In genomic region chr2:235661952-235662351, GRCh38 we compare ENCODE assay signal across 31 cellular contexts.
"Had no signal": no experiment of that assay in that cellular context is flagged by ENCODE, and none has a peak within 500 bp of the region (broad histone marks: within the 10 kb centered on the region; RNA-seq: fewer than 3 reads in every experiment).

No MANE protein-coding gene starts in this region.

- H3K4me1 Mint-ChIP-seq: activated CD4-positive, alpha-beta T cell treated with anti-CD3 and anti-CD28 coated beads, Interleukin-2, amount 10 ng/mL, durations not matched to agents 24 days and 14 days; activated CD8-positive, alpha-beta memory T cell treated with anti-CD3 and anti-CD28 coated beads, Interleukin-2, amount 10 ng/mL, durations not matched to agents 7 days and 5 days; activated naive CD4-positive, alpha-beta T cell treated with anti-CD3 and anti-CD28 coated beads, Interleukin-2, amount 50 U/mL, for 24 hours; activated naive CD8-positive, alpha-beta T cell treated with anti-CD3 and anti-CD28 coated beads for 36 hours had no signal

- H3K36me3 Mint-ChIP-seq: activated CD4-positive, alpha-beta memory T cell treated with anti-CD3 and anti-CD28 coated beads for 36 hours; activated CD8-positive, alpha-beta memory T cell treated with anti-CD3 and anti-CD28 coated beads, Interleukin-2, amount 10 ng/mL, durations not matched to agents 7 days and 5 days; activated naive CD4-positive, alpha-beta T cell treated with anti-CD3 and anti-CD28 coated beads, Interleukin-2, amount 50 U/mL, for 24 hours; activated naive CD8-positive, alpha-beta T cell treated with anti-CD3 and anti-CD28 coated beads for 36 hours had no signal

- H3K4me1 ChIP-seq: foreskin keratinocyte had no signal

- H3K27ac Mint-ChIP-seq: activated CD4-positive, alpha-beta memory T cell treated with anti-CD3 and anti-CD28 coated beads for 36 hours; activated CD4-positive, alpha-beta T cell treated with anti-CD3 and anti-CD28 coated beads for 36 hours; activated CD4-positive, alpha-beta T cell treated with anti-CD3 and anti-CD28 coated beads, Interleukin-2, amount 10 ng/mL, durations not matched to agents 24 days and 14 days; activated CD8-positive, alpha-beta memory T cell treated with anti-CD3 and anti-CD28 coated beads, Interleukin-2, amount 10 ng/mL, durations not matched to agents 7 days and 5 days; activated CD8-positive, alpha-beta T cell treated with anti-CD3 and anti-CD28 coated beads, Interleukin-2, amount 10 ng/mL, durations not matched to agents 7 days and 5 days; activated naive CD4-positive, alpha-beta T cell treated with anti-CD3 and anti-CD28 coated beads for 36 hours; activated naive CD4-positive, alpha-beta T cell treated with anti-CD3 and anti-CD28 coated beads, Interleukin-2, amount 50 U/mL, for 24 hours; activated naive CD8-positive, alpha-beta T cell treated with anti-CD3 and anti-CD28 coated beads for 36 hours; activated naive CD8-positive, alpha-beta T cell treated with anti-CD3 and anti-CD28 coated beads, Interleukin-2, amount 50 U/mL, for 24 hours; activated T-helper 1 cell treated with anti-CD3 and anti-CD28 coated beads, Interleukin-12 subunit alpha, Interleukin-12 subunit beta, Interleukin-2, Interleukin-4 antibody, amounts not matched to agents 30 ng/mL and 10 ng/mL and 1 ng/mL, durations not matched to agents 14 hours and 24 hours and 36 hours; activated T-helper 2 cell treated with anti-CD3 and anti-CD28 coated beads, Interferon-gamma antibody, Interleukin-2, Interleukin-4, amounts not matched to agents 10 μg/mL and 5 μg/mL and 100 μg/mL, durations not matched to agents 14 hours and 24 hours and 36 hours; effector memory CD8-positive, alpha-beta T cell had no signal

- ATAC-seq: activated CD4-positive, alpha-beta T cell treated with anti-CD3 and anti-CD28 coated beads for 36 hours; activated CD8-positive, alpha-beta memory T cell treated with anti-CD3 and anti-CD28 coated beads, Interleukin-2, amount 10 ng/mL, durations not matched to agents 7 days and 5 days; activated CD8-positive, alpha-beta T cell treated with anti-CD3 and anti-CD28 coated beads, Interleukin-2, amount 10 ng/mL, durations not matched to agents 7 days and 5 days; activated naive CD8-positive, alpha-beta T cell treated with anti-CD3 and anti-CD28 coated beads, Interleukin-2, amount 50 U/mL, for 24 hours; body of pancreas; effector memory CD8-positive, alpha-beta T cell; foreskin keratinocyte; gastrocnemius medialis had no signal

- H3K27me3 ChIP-seq: adrenal gland, body of pancreas, esophagus muscularis mucosa, foreskin keratinocyte, gastrocnemius medialis had no signal

- H3K9me3 ChIP-seq: adrenal gland, body of pancreas, esophagus muscularis mucosa, gastrocnemius medialis had no signal

- H3K9me3 Mint-ChIP-seq: activated CD4-positive, alpha-beta memory T cell treated with anti-CD3 and anti-CD28 coated beads for 36 hours; activated CD4-positive, alpha-beta T cell treated with anti-CD3 and anti-CD28 coated beads, Interleukin-2, amount 10 ng/mL, durations not matched to agents 24 days and 14 days; activated naive CD4-positive, alpha-beta T cell treated with anti-CD3 and anti-CD28 coated beads for 36 hours; activated naive CD4-positive, alpha-beta T cell treated with anti-CD3 and anti-CD28 coated beads, Interleukin-2, amount 50 U/mL, for 24 hours; activated naive CD8-positive, alpha-beta T cell treated with anti-CD3 and anti-CD28 coated beads for 36 hours; activated naive CD8-positive, alpha-beta T cell treated with anti-CD3 and anti-CD28 coated beads, Interleukin-2, amount 50 U/mL, for 24 hours; activated T-helper 1 cell treated with anti-CD3 and anti-CD28 coated beads, Interleukin-12 subunit alpha, Interleukin-12 subunit beta, Interleukin-2, Interleukin-4 antibody, amounts not matched to agents 30 ng/mL and 10 ng/mL and 1 ng/mL, durations not matched to agents 14 hours and 24 hours and 36 hours; activated T-helper 2 cell treated with anti-CD3 and anti-CD28 coated beads, Interferon-gamma antibody, Interleukin-2, Interleukin-4, amounts not matched to agents 10 μg/mL and 5 μg/mL and 100 μg/mL, durations not matched to agents 14 hours and 24 hours and 36 hours; effector memory CD8-positive, alpha-beta T cell had no signal

- H3K27ac ChIP-seq: adrenal gland, body of pancreas, esophagus muscularis mucosa, foreskin keratinocyte, gastrocnemius medialis had no signal

- H3K4me3 Mint-ChIP-seq: activated CD4-positive, alpha-beta memory T cell treated with anti-CD3 and anti-CD28 coated beads for 36 hours; activated CD4-positive, alpha-beta T cell treated with anti-CD3 and anti-CD28 coated beads for 36 hours; activated CD4-positive, alpha-beta T cell treated with anti-CD3 and anti-CD28 coated beads, Interleukin-2, amount 10 ng/mL, durations not matched to agents 24 days and 14 days; activated CD8-positive, alpha-beta memory T cell treated with anti-CD3 and anti-CD28 coated beads, Interleukin-2, amount 10 ng/mL, durations not matched to agents 7 days and 5 days; activated CD8-positive, alpha-beta T cell treated with anti-CD3 and anti-CD28 coated beads, Interleukin-2, amount 10 ng/mL, durations not matched to agents 7 days and 5 days; activated naive CD4-positive, alpha-beta T cell treated with anti-CD3 and anti-CD28 coated beads for 36 hours; activated naive CD4-positive, alpha-beta T cell treated with anti-CD3 and anti-CD28 coated beads, Interleukin-2, amount 50 U/mL, for 24 hours; activated naive CD8-positive, alpha-beta T cell treated with anti-CD3 and anti-CD28 coated beads for 36 hours; activated naive CD8-positive, alpha-beta T cell treated with anti-CD3 and anti-CD28 coated beads, Interleukin-2, amount 50 U/mL, for 24 hours; activated T-helper 1 cell treated with anti-CD3 and anti-CD28 coated beads, Interleukin-12 subunit alpha, Interleukin-12 subunit beta, Interleukin-2, Interleukin-4 antibody, amounts not matched to agents 30 ng/mL and 10 ng/mL and 1 ng/mL, durations not matched to agents 14 hours and 24 hours and 36 hours; effector memory CD8-positive, alpha-beta T cell had no signal

- DNase-seq: activated CD4-positive, alpha-beta memory T cell treated with anti-CD3 and anti-CD28 coated beads for 36 hours; activated CD4-positive, alpha-beta T cell treated with anti-CD3 and anti-CD28 coated beads for 36 hours; activated CD4-positive, alpha-beta T cell treated with anti-CD3 and anti-CD28 coated beads, Interleukin-2, amount 10 ng/mL, durations not matched to agents 24 days and 14 days; activated CD4-positive, CD25-positive, alpha-beta regulatory T cell; activated CD4-positive, CD25-positive, alpha-beta regulatory T cell treated with anti-CD3 and anti-CD28 coated beads, Interleukin-2, amount 50 U/mL, for 72 hours; activated CD8-positive, alpha-beta memory T cell treated with anti-CD3 and anti-CD28 coated beads, Interleukin-2, amount 10 ng/mL, durations not matched to agents 7 days and 5 days; activated CD8-positive, alpha-beta memory T cell treated with anti-CD3 and anti-CD28 coated beads, Interleukin-2, amount 50 U/mL, for 4 hours; activated CD8-positive, alpha-beta T cell treated with anti-CD3 and anti-CD28 coated beads, Interleukin-2, amount 10 ng/mL, durations not matched to agents 7 days and 5 days; activated effector memory CD4-positive, alpha-beta T cell treated with anti-CD3 and anti-CD28 coated beads, Interleukin-2, amount 50 U/mL, for 16 hours; activated naive CD4-positive, alpha-beta T cell treated with anti-CD3 and anti-CD28 coated beads for 36 hours; activated naive CD8-positive, alpha-beta T cell treated with anti-CD3 and anti-CD28 coated beads for 36 hours; activated naive CD8-positive, alpha-beta T cell treated with anti-CD3 and anti-CD28 coated beads, Interleukin-2, amount 50 U/mL, for 24 hours; activated T-cell treated with anti-CD3 and anti-CD28 coated beads, Interleukin-2, amount 50 U/mL, for 1 hour; activated T-cell treated with anti-CD3 and anti-CD28 coated beads, Interleukin-2, amount 50 U/mL, for 48 hours; adrenal gland; amygdala; aorta; body of pancreas; caudate nucleus; cortex of kidney; dermis blood vessel endothelial cell; effector CD4-positive, alpha-beta T cell; effector memory CD8-positive, alpha-beta T cell; erythroblast; foreskin keratinocyte; gastrocnemius medialis; T-helper 2 cell had no signal

- H3K4me3 ChIP-seq: adrenal gland, body of pancreas, esophagus muscularis mucosa, gastrocnemius medialis had no signal

- H3K36me3 ChIP-seq: adrenal gland, esophagus muscularis mucosa, gastrocnemius medialis had no signal
